22 cellular contexts compared by ENCODE assay signal in genomic region chr11:31805629-31806185, GRCh38. TPM values are rescaled to one million over a fixed set of nuclear protein-coding genes. Genes with fewer than 3 reads are reported as not detected.
A peak's percentile ranks its signal among the peaks of the same experiment; 100 is the strongest.
DNase-seq lines count a peak whose midpoint lies in the region; ATAC-seq, FAIRE-seq and TF ChIP-seq lines count a peak whose summit lies in the region.
"Had no signal": no experiment of that assay in that cellular context is flagged by ENCODE, and none has a peak within 500 bp of the region (broad histone marks: within the 10 kb centered on the region; RNA-seq: fewer than 3 reads in every experiment).

No MANE protein-coding gene starts in this region.

- intact Hi-C loops in activated CD4-positive, alpha-beta T cell treated with anti-CD3 and anti-CD28 coated beads, Interleukin-2, amount 10 ng/mL, durations not matched to agents 24 days and 14 days (cut with micrococcal nuclease) = no loop called here
- intact Hi-C loops in psoas muscle (cut with DNase I) (loop anchor here in 1 of 2 donors (10.0 kb wide), 1 partner anchor 161 kb away; no protein-coding TSS in a partner anchor), OCI-LY7 (cut with micrococcal nuclease; ENCODE audit: unreplicated experiment) (no loop called here)

- TF ChIP-seq CTCF in astrocyte (IDR thresholded peaks at IDR 0.05; ENCODE audit: insufficient read depth, low read depth, low read length) (no peak), glutamatergic neuron (IDR thresholded peaks at IDR 0.05; ENCODE audit: partially characterized antibody, unreplicated experiment) (no peak), psoas muscle (IDR thresholded peaks at IDR 0.05) (no peak), OCI-LY7 (conservative IDR thresholded peaks at IDR 0.05; ENCODE audit: low read length) (no peak)

- peaks cover 84% of the 10 kb centered on the region for H3K27me3 Mint-ChIP-seq in activated CD4-positive, alpha-beta T cell treated with anti-CD3 and anti-CD28 coated beads, Interleukin-2, amount 10 ng/mL, durations not matched to agents 24 days and 14 days
- peaks cover 85% of the 10 kb centered on the region for H3K27me3 Mint-ChIP-seq in activated CD4-positive, alpha-beta T cell treated with anti-CD3 and anti-CD28 coated beads, Interleukin-2, amount 10 ng/mL, durations not matched to agents 7 days and 5 days
- peaks cover 82% of the 10 kb centered on the region for H3K27me3 Mint-ChIP-seq in astrocyte (ENCODE audit: low read depth, unreplicated experiment)
- H3K27me3 Mint-ChIP-seq in glutamatergic neuron (ENCODE audit: unreplicated experiment) = peaks cover 54% of the 10 kb centered on the region
- H3K27me3 Mint-ChIP-seq in T-cell = peaks cover 77 to 83% of the 10 kb centered on the region in 2 donors

- no peak overlapping the region for H3K4me3 Mint-ChIP-seq in activated CD4-positive, alpha-beta T cell treated with anti-CD3 and anti-CD28 coated beads, Interleukin-2, amount 10 ng/mL, durations not matched to agents 24 days and 14 days
- no peak overlapping the region for H3K4me3 Mint-ChIP-seq in activated CD4-positive, alpha-beta T cell treated with anti-CD3 and anti-CD28 coated beads, Interleukin-2, amount 10 ng/mL, durations not matched to agents 7 days and 5 days
- H3K4me3 Mint-ChIP-seq in astrocyte (ENCODE audit: unreplicated experiment) (no peak overlapping the region), glutamatergic neuron (ENCODE audit: unreplicated experiment) (peak overlapping the region; percentile 51), T-cell (peak overlapping the region in 1 of 3 donors; percentile 33)
- H3K4me3 Mint-ChIP-seq: HFFc6; mesothelial cell of epicardium; stimulated activated memory B cell treated with anti-CD40 and anti-IgM and Interleukin-4, amounts not matched to agents 10 μg/mL and 1 μg/mL and 100 μg/mL, for 72 hours; T-helper 1 cell treated with Interleukin-12 subunit alpha and Interleukin-12 subunit beta and Interleukin-4 antibody, amounts not matched to agents 30 μg/mL and 1 μg/mL, for 36 hours had no signal

- H3K36me3 ChIP-seq in astrocyte (ENCODE audit: insufficient read depth, low read length) (peaks cover 2% of the 10 kb centered on the region), psoas muscle (ENCODE audit: insufficient read depth in 1 of 2, low read depth in 1 of 2) (no peaks in the 10 kb centered on the region), OCI-LY7 (ENCODE audit: insufficient read depth, low read length) (no peaks in the 10 kb centered on the region)
- H3K36me3 ChIP-seq: transverse colon had no signal

- peaks cover 22% of the 10 kb centered on the region for H3K4me1 ChIP-seq in astrocyte (ENCODE audit: insufficient read depth, low read length)
- peaks cover 31% of the 10 kb centered on the region for H3K4me1 ChIP-seq in psoas muscle
- no peaks in the 10 kb centered on the region for H3K4me1 ChIP-seq in OCI-LY7 (ENCODE audit: insufficient read depth, low read length, poor library complexity, severe bottlenecking)

- peaks cover 3% of the 10 kb centered on the region for H3K36me3 Mint-ChIP-seq in activated CD4-positive, alpha-beta T cell treated with anti-CD3 and anti-CD28 coated beads, Interleukin-2, amount 10 ng/mL, durations not matched to agents 24 days and 14 days (ENCODE audit: low read depth)
- H3K36me3 Mint-ChIP-seq in activated CD4-positive, alpha-beta T cell treated with anti-CD3 and anti-CD28 coated beads, Interleukin-2, amount 10 ng/mL, durations not matched to agents 7 days and 5 days (ENCODE audit: low read depth) = peaks cover 9% of the 10 kb centered on the region
- H3K36me3 Mint-ChIP-seq in astrocyte (ENCODE audit: low read depth, unreplicated experiment) = peaks cover 13% of the 10 kb centered on the region
- peaks cover 8% of the 10 kb centered on the region for H3K36me3 Mint-ChIP-seq in glutamatergic neuron (ENCODE audit: unreplicated experiment)
- peaks cover 4% of the 10 kb centered on the region for H3K36me3 Mint-ChIP-seq in T-cell
- H3K36me3 Mint-ChIP-seq: mesothelial cell of epicardium; stimulated activated memory B cell treated with anti-CD40 and anti-IgM and Interleukin-4, amounts not matched to agents 10 μg/mL and 1 μg/mL and 100 μg/mL, for 72 hours had no signal

- H3K4me2 ChIP-seq in astrocyte (ENCODE audit: low read length) (peak overlapping the region; percentile 99), OCI-LY7 (ENCODE audit: low read length) (no peak overlapping the region)

- H4K20me1 ChIP-seq in astrocyte (ENCODE audit: insufficient read depth, low read length) (peaks cover 27% of the 10 kb centered on the region), OCI-LY7 (ENCODE audit: insufficient read depth, low read length) (no peaks in the 10 kb centered on the region)

- H3K9me3 ChIP-seq in astrocyte (ENCODE audit: insufficient read depth, low read depth, low read length) = no peaks in the 10 kb centered on the region
- no peaks in the 10 kb centered on the region for H3K9me3 ChIP-seq in psoas muscle
- no peaks in the 10 kb centered on the region for H3K9me3 ChIP-seq in OCI-LY7 (ENCODE audit: low read length)
- H3K9me3 ChIP-seq: transverse colon had no signal

- H3K4me1 Mint-ChIP-seq in activated CD4-positive, alpha-beta T cell treated with anti-CD3 and anti-CD28 coated beads, Interleukin-2, amount 10 ng/mL, durations not matched to agents 24 days and 14 days = peaks cover 12% of the 10 kb centered on the region
- peaks cover 23% of the 10 kb centered on the region for H3K4me1 Mint-ChIP-seq in activated CD4-positive, alpha-beta T cell treated with anti-CD3 and anti-CD28 coated beads, Interleukin-2, amount 10 ng/mL, durations not matched to agents 7 days and 5 days
- no peaks in the 10 kb centered on the region for H3K4me1 Mint-ChIP-seq in astrocyte (ENCODE audit: low read depth, unreplicated experiment)
- peaks cover 49% of the 10 kb centered on the region for H3K4me1 Mint-ChIP-seq in glutamatergic neuron (ENCODE audit: low read depth, unreplicated experiment)
- peaks cover 50 to 57% (median 51%) of the 10 kb centered on the region in 3 donors for H3K4me1 Mint-ChIP-seq in T-cell

- CTCF ChIA-PET in activated CD4-positive, alpha-beta T cell treated with anti-CD3 and anti-CD28 coated beads, Interleukin-2, amount 10 ng/mL, durations not matched to agents 7 days and 5 days (lab: Charles Lee) = interaction anchor here (2.1 kb wide), 1 partner anchor 11 kb away, joined by 5 read pairs; no protein-coding TSS in a partner anchor
- CTCF ChIA-PET in T-cell (lab: Charles Lee) (no interaction called here), OCI-LY7 (lab: Charles Lee; ENCODE audit: unreplicated experiment) (no interaction called here)

- BruUV-seq in OCI-LY7 (replicated peaks; lab: Mats Ljungman, UMichigan) = no TSS peak

- 8 to 9% (median 8%) methylated on average over 17 to 20 of the region's 20 CpGs for WGBS in psoas muscle, 3 donors

- H3K79me2 ChIP-seq in astrocyte (ENCODE audit: insufficient read depth, low read length) = peaks cover 98% of the 10 kb centered on the region
- no peaks in the 10 kb centered on the region for H3K79me2 ChIP-seq in OCI-LY7 (ENCODE audit: insufficient read depth, low read depth, low read length)

- no peaks in the 10 kb centered on the region for H3K9me2 ChIP-seq in OCI-LY7 (ENCODE audit: insufficient read depth, low read length)

- H3K4me3 ChIP-seq in astrocyte (ENCODE audit: insufficient read depth, low read depth, low read length) = peak overlapping the region; percentile 47
- H3K4me3 ChIP-seq in psoas muscle = peak overlapping the region; percentile 27
- no peak overlapping the region for H3K4me3 ChIP-seq in OCI-LY7 (ENCODE audit: low read depth, low read length, poor library complexity, severe bottlenecking)

- H2AFZ ChIP-seq in astrocyte (ENCODE audit: low read depth, low read length) = no peak overlapping the region
- H2AFZ ChIP-seq in OCI-LY7 (ENCODE audit: low read length) = no peak overlapping the region

- POLR2A ChIA-PET in activated CD4-positive, alpha-beta T cell treated with anti-CD3 and anti-CD28 coated beads, Interleukin-2, amount 10 ng/mL, durations not matched to agents 7 days and 5 days (lab: Charles Lee) = no interaction called here
- POLR2A ChIA-PET in T-cell (lab: Charles Lee) (no interaction called here), OCI-LY7 (lab: Charles Lee) (no interaction called here)

- peak; percentile 49 for DNase-seq in activated CD4-positive, alpha-beta T cell treated with anti-CD3 and anti-CD28 coated beads, Interleukin-2, amount 10 ng/mL, durations not matched to agents 24 days and 14 days
- no peak for DNase-seq in activated CD4-positive, alpha-beta T cell treated with anti-CD3 and anti-CD28 coated beads, Interleukin-2, amount 10 ng/mL, durations not matched to agents 7 days and 5 days
- peak; percentile 70 for DNase-seq in astrocyte (ENCODE audit: low read depth)
- no peak for DNase-seq in glutamatergic neuron
- no peak for DNase-seq in psoas muscle
- no peak for DNase-seq in stimulated activated CD4-positive, alpha-beta T cell treated with anti-CD3 and anti-CD28 coated beads, Interleukin-4, amount 100 ng/mL, for 24 hours
- DNase-seq in T-cell = no peak
- DNase-seq in OCI-LY7 (ENCODE audit: low spot score) = no peak
- DNase-seq: cerebellar nuclear complex; DMS79; HFFc6; hypothalamus; NCI-H1105 treated with DMSO at 0.1 percent for 48 hours; NCI-H526; SHP77; stimulated activated CD4-positive, alpha-beta T cell treated with anti-CD3 and anti-CD28 coated beads, Interleukin-15, amount 100 ng/mL, for 24 hours; transverse colon had no signal

- peaks cover 26% of the 10 kb centered on the region for H3K9me3 Mint-ChIP-seq in activated CD4-positive, alpha-beta T cell treated with anti-CD3 and anti-CD28 coated beads, Interleukin-2, amount 10 ng/mL, durations not matched to agents 24 days and 14 days
- H3K9me3 Mint-ChIP-seq in activated CD4-positive, alpha-beta T cell treated with anti-CD3 and anti-CD28 coated beads, Interleukin-2, amount 10 ng/mL, durations not matched to agents 7 days and 5 days = no peaks in the 10 kb centered on the region
- H3K9me3 Mint-ChIP-seq in astrocyte (ENCODE audit: unreplicated experiment) = peaks cover 42% of the 10 kb centered on the region
- H3K9me3 Mint-ChIP-seq in glutamatergic neuron (ENCODE audit: unreplicated experiment) = peaks cover 21% of the 10 kb centered on the region
- H3K9me3 Mint-ChIP-seq in T-cell = peaks cover under 1 to 4% (median 4%) of the 10 kb centered on the region in 3 donors
- H3K9me3 Mint-ChIP-seq: activated T-helper 17 cell treated with anti-CD3 and anti-CD28 coated beads, Interleukin-2, amount 50 U/mL, for 72 hours; HFFc6; mesothelial cell of epicardium had no signal

- H3K27me3 ChIP-seq in astrocyte (ENCODE audit: insufficient read depth, low read length) = peaks cover 61% of the 10 kb centered on the region
- peaks cover 0 to 100% (median 64%) of the 10 kb centered on the region in 3 donors for H3K27me3 ChIP-seq in psoas muscle (ENCODE audit: insufficient read depth in 3 of 3, low read length in 2 of 3)

- H3K9ac ChIP-seq in astrocyte (ENCODE audit: low read length) = peak overlapping the region; percentile 92

- peak in 1 of 4 donors; percentile 11 for ATAC-seq in psoas muscle
- ATAC-seq in T-cell (replicated peaks in 1 of 4) = no peak
- ATAC-seq: activated T-helper 17 cell treated with anti-CD3 and anti-CD28 coated beads, Interleukin-2, amount 50 U/mL, for 72 hours; right cardiac atrium; stimulated activated memory B cell treated with anti-CD40 and anti-IgM and Interleukin-4, amounts not matched to agents 10 μg/mL and 1 μg/mL and 100 μg/mL, for 72 hours had no signal

- H3K27ac ChIP-seq in astrocyte (ENCODE audit: low read depth, low read length) (peak overlapping the region; percentile 50), psoas muscle (no peak overlapping the region), OCI-LY7 (ENCODE audit: low read depth, low read length, poor library complexity, severe bottlenecking) (no peak overlapping the region)
- H3K27ac ChIP-seq: transverse colon had no signal

- no peak overlapping the region for H3K27ac Mint-ChIP-seq in activated CD4-positive, alpha-beta T cell treated with anti-CD3 and anti-CD28 coated beads, Interleukin-2, amount 10 ng/mL, durations not matched to agents 24 days and 14 days
- no peak overlapping the region for H3K27ac Mint-ChIP-seq in activated CD4-positive, alpha-beta T cell treated with anti-CD3 and anti-CD28 coated beads, Interleukin-2, amount 10 ng/mL, durations not matched to agents 7 days and 5 days
- H3K27ac Mint-ChIP-seq in astrocyte (ENCODE audit: unreplicated experiment) = no peak overlapping the region
- peak overlapping the region; percentile 15 for H3K27ac Mint-ChIP-seq in glutamatergic neuron (ENCODE audit: unreplicated experiment)
- no peak overlapping the region for H3K27ac Mint-ChIP-seq in T-cell
- H3K27ac Mint-ChIP-seq: activated T-helper 17 cell treated with anti-CD3 and anti-CD28 coated beads, Interleukin-2, amount 50 U/mL, for 72 hours; HFFc6; mesothelial cell of epicardium; stimulated activated memory B cell treated with anti-CD40 and anti-IgM and Interleukin-4, amounts not matched to agents 10 μg/mL and 1 μg/mL and 100 μg/mL, for 72 hours; T-helper 1 cell treated with Interleukin-12 subunit alpha and Interleukin-12 subunit beta and Interleukin-4 antibody, amounts not matched to agents 30 μg/mL and 1 μg/mL, for 36 hours had no signal

- FAIRE-seq in astrocyte (lab: Jason Lieb, UNC) = no peak

RNA-seq across cellular contexts. Expression of gene PAX6, which starts 5.4 kb away (rescaled TPM):
- not detected in 2 replicates for total RNA-seq in activated CD4-positive, alpha-beta T cell treated with anti-CD3 and anti-CD28 coated beads, Interleukin-2, amount 10 ng/mL, durations not matched to agents 24 days and 14 days
- not detected for total RNA-seq in activated CD4-positive, alpha-beta T cell treated with anti-CD3 and anti-CD28 coated beads, Interleukin-2, amount 10 ng/mL, durations not matched to agents 7 days and 5 days
- total RNA-seq in astrocyte = 3.9 and 12.2 TPM in 2 replicates
- total RNA-seq in glutamatergic neuron (ENCODE audit: unreplicated experiment) = 30.7 TPM
- total RNA-seq in psoas muscle = under 1 TPM in 1 of 4 donors, not detected in 3; 0.75 TPM
- polyA plus RNA-seq in psoas muscle = not detected
- not detected for total RNA-seq in T-cell
- total RNA-seq in OCI-LY7 (2014; rRNA removed; shearing (Covaris generic)) = not detected in 2 replicates
- not detected in 2 replicates for total RNA-seq in OCI-LY7 (2022)
- total RNA-seq: activated T-helper 17 cell treated with anti-CD3 and anti-CD28 coated beads, Interleukin-2, amount 50 U/mL, for 72 hours; mesothelial cell of epicardium; right cardiac atrium had no signal

Comparison
In these comparisons a context has a peak if more than half of its experiments do, and no peak if none do; other contexts are left out.
1. DNase-seq: peak in activated CD4-positive, alpha-beta T cell treated with anti-CD3 and anti-CD28 coated beads, Interleukin-2, amount 10 ng/mL, durations not matched to agents 24 days and 14 days (single experiment) and astrocyte (single experiment); none in activated CD4-positive, alpha-beta T cell treated with anti-CD3 and anti-CD28 coated beads, Interleukin-2, amount 10 ng/mL, durations not matched to agents 7 days and 5 days (single experiment), glutamatergic neuron (single experiment), psoas muscle (0 of 2), stimulated activated CD4-positive, alpha-beta T cell treated with anti-CD3 and anti-CD28 coated beads, Interleukin-4, amount 100 ng/mL, for 24 hours (single experiment), T-cell (0 of 34) and OCI-LY7 (single experiment).